ENCODE assay signal across 1 cellular context in genomic region chr7:149239345-149240143, GRCh38.
TF ChIP-seq lines count a peak whose summit lies in the region.

Gene ZNF212 (plus strand): TSS chr7:149239651. CDS start chr7:149239779, 128 bp downstream.

TF ChIP-seq in HepG2, 621 proteins besides CTCF, POLR2A, EP300 and RAD21 (continued from another document and continues in another):
- TF ChIP-seq, protein P1, sequence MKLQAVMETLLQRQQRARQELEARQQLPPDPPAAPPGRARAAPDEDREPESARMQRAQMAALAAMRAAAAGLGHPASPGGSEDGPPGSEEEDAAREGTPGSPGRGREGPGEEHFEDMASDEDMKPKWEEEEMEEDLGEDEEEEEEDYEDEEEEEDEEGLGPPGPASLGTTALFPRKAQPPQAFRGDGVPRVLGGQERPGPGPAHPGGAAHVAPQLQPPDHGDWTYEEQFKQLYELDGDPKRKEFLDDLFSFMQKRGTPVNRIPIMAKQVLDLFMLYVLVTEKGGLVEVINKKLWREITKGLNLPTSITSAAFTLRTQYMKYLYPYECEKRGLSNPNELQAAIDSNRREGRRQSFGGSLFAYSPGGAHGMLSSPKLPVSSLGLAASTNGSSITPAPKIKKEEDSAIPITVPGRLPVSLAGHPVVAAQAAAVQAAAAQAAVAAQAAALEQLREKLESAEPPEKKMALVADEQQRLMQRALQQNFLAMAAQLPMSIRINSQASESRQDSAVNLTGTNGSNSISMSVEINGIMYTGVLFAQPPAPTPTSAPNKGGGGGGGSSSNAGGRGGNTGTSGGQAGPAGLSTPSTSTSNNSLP (IDR thresholded peaks at IDR 0.05; ENCODE audit: low read depth, low read length): no peak
- TF ChIP-seq KLF15 (CRISPR knock-in tag; IDR thresholded peaks at IDR 0.05; ENCODE audit: borderline replicate concordance) (no peak), ATRX (CRISPR knock-in tag; IDR thresholded peaks at IDR 0.05; ENCODE audit: borderline replicate concordance) (no peak), GPN1 (CRISPR knock-in tag; IDR thresholded peaks at IDR 0.05; ENCODE audit: borderline replicate concordance) (no peak), FUBP1 (CRISPR knock-in tag; IDR thresholded peaks at IDR 0.05; ENCODE audit: borderline replicate concordance) (peak; percentile 56; the same call in 1 of the 2 replicates), XBP1 (CRISPR knock-in tag; IDR thresholded peaks at IDR 0.05) (no peak), ZSCAN31 (CRISPR knock-in tag; IDR thresholded peaks at IDR 0.05; ENCODE audit: low read depth) (peak; percentile 92; the same call in 1 of the 2 replicates), HDAC2 (CRISPR knock-in tag; IDR thresholded peaks at IDR 0.05) (peak; percentile 95), ZNF282 (IDR thresholded peaks at IDR 0.05; ENCODE audit: partially characterized antibody) (no peak), MEIS1 (CRISPR knock-in tag; IDR thresholded peaks at IDR 0.05; ENCODE audit: borderline replicate concordance) (peak; percentile 92; the same call in 1 of the 2 replicates), NFIC (IDR thresholded peaks at IDR 0.05; ENCODE audit: low read length) (no peak), MNT (IDR thresholded peaks at IDR 0.05) (no peak), TARDBP (CRISPR knock-in tag; IDR thresholded peaks at IDR 0.05) (peak; percentile 66; the same call in 1 of the 2 replicates), ATF1 (CRISPR knock-in tag; IDR thresholded peaks at IDR 0.05) (no peak), ZNF451 (CRISPR knock-in tag; IDR thresholded peaks at IDR 0.05) (no peak; the same call in 1 of the 2 replicates), FOXA3 (CRISPR knock-in tag; IDR thresholded peaks at IDR 0.05) (peak; percentile 75), SMARCE1 (IDR thresholded peaks at IDR 0.05; ENCODE audit: borderline replicate concordance) (no peak), REST (IDR thresholded peaks at IDR 0.05; ENCODE audit: borderline replicate concordance in 1 of 2, low read depth in 1 of 2, low read length in 2 of 2) (0 out of 4 replicates have a peak, but pooled peaks of 1 of the 2 experiments have one; percentile 35), FOSL1 (CRISPR knock-in tag; IDR thresholded peaks at IDR 0.05; ENCODE audit: borderline replicate concordance) (no peak), ZNF552 (CRISPR knock-in tag; IDR thresholded peaks at IDR 0.05; ENCODE audit: borderline replicate concordance) (no peak), ZSCAN30 (CRISPR knock-in tag; IDR thresholded peaks at IDR 0.05) (no peak), ZFP41 (CRISPR knock-in tag; IDR thresholded peaks at IDR 0.05; ENCODE audit: borderline replicate concordance) (no peak), ZNF17 (CRISPR knock-in tag; IDR thresholded peaks at IDR 0.05) (no peak), RAD51 (IDR thresholded peaks at IDR 0.05; ENCODE audit: borderline replicate concordance) (no peak), ZNF619 (CRISPR knock-in tag; IDR thresholded peaks at IDR 0.05) (no peak; the same call in 1 of the 2 replicates), ZNF710 (CRISPR knock-in tag; IDR thresholded peaks at IDR 0.05; ENCODE audit: borderline replicate concordance) (peak; percentile 66; the same call in 1 of the 2 replicates), GTF3A (CRISPR knock-in tag; conservative IDR thresholded peaks at IDR 0.05) (peak; percentile 84; the same call in 1 of the 2 replicates)
- TF ChIP-seq, protein P2, sequence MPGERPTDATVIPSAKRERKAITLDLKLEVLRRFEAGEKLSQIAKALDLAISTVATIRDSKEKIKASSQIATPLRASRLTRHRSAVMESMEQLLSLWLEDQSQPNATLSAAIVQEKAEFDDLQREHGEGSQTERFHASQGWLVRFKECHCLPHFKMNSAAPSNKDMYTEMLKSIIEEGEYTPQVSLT (CRISPR knock-in tag; IDR thresholded peaks at IDR 0.05; ENCODE audit: borderline replicate concordance, low read depth): no peak; the same call in 1 of the 2 replicates
- TF ChIP-seq, protein P3, sequence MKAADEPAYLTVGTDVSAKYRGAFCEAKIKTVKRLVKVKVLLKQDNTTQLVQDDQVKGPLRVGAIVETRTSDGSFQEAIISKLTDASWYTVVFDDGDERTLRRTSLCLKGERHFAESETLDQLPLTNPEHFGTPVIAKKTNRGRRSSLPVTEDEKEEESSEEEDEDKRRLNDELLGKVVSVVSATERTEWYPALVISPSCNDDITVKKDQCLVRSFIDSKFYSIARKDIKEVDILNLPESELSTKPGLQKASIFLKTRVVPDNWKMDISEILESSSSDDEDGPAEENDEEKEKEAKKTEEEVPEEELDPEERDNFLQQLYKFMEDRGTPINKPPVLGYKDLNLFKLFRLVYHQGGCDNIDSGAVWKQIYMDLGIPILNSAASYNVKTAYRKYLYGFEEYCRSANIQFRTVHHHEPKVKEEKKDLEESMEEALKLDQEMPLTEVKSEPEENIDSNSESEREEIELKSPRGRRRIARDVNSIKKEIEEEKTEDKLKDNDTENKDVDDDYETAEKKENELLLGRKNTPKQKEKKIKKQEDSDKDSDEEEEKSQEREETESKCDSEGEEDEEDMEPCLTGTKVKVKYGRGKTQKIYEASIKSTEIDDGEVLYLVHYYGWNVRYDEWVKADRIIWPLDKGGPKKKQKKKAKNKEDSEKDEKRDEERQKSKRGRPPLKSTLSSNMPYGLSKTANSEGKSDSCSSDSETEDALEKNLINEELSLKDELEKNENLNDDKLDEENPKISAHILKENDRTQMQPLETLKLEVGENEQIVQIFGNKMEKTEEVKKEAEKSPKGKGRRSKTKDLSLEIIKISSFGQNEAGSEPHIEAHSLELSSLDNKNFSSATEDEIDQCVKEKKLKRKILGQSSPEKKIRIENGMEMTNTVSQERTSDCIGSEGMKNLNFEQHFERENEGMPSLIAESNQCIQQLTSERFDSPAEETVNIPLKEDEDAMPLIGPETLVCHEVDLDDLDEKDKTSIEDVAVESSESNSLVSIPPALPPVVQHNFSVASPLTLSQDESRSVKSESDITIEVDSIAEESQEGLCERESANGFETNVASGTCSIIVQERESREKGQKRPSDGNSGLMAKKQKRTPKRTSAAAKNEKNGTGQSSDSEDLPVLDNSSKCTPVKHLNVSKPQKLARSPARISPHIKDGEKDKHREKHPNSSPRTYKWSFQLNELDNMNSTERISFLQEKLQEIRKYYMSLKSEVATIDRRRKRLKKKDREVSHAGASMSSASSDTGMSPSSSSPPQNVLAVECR (CRISPR knock-in tag; IDR thresholded peaks at IDR 0.05; ENCODE audit: borderline replicate concordance): peak; percentile 93
- TF ChIP-seq, protein P4, sequence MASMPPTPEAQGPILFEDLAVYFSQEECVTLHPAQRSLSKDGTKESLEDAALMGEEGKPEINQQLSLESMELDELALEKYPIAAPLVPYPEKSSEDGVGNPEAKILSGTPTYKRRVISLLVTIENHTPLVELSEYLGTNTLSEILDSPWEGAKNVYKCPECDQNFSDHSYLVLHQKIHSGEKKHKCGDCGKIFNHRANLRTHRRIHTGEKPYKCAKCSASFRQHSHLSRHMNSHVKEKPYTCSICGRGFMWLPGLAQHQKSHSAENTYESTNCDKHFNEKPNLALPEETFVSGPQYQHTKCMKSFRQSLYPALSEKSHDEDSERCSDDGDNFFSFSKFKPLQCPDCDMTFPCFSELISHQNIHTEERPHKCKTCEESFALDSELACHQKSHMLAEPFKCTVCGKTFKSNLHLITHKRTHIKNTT (CRISPR knock-in tag; IDR thresholded peaks at IDR 0.05): no peak
- TF ChIP-seq, protein P5, sequence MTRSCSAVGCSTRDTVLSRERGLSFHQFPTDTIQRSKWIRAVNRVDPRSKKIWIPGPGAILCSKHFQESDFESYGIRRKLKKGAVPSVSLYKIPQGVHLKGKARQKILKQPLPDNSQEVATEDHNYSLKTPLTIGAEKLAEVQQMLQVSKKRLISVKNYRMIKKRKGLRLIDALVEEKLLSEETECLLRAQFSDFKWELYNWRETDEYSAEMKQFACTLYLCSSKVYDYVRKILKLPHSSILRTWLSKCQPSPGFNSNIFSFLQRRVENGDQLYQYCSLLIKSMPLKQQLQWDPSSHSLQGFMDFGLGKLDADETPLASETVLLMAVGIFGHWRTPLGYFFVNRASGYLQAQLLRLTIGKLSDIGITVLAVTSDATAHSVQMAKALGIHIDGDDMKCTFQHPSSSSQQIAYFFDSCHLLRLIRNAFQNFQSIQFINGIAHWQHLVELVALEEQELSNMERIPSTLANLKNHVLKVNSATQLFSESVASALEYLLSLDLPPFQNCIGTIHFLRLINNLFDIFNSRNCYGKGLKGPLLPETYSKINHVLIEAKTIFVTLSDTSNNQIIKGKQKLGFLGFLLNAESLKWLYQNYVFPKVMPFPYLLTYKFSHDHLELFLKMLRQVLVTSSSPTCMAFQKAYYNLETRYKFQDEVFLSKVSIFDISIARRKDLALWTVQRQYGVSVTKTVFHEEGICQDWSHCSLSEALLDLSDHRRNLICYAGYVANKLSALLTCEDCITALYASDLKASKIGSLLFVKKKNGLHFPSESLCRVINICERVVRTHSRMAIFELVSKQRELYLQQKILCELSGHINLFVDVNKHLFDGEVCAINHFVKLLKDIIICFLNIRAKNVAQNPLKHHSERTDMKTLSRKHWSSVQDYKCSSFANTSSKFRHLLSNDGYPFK (CRISPR knock-in tag; IDR thresholded peaks at IDR 0.05; ENCODE audit: borderline replicate concordance): peak; percentile 88; the same call in 1 of the 2 replicates
